Comparison of ENCODE assay signal across 25 cellular contexts in the genomic region with DNA sequence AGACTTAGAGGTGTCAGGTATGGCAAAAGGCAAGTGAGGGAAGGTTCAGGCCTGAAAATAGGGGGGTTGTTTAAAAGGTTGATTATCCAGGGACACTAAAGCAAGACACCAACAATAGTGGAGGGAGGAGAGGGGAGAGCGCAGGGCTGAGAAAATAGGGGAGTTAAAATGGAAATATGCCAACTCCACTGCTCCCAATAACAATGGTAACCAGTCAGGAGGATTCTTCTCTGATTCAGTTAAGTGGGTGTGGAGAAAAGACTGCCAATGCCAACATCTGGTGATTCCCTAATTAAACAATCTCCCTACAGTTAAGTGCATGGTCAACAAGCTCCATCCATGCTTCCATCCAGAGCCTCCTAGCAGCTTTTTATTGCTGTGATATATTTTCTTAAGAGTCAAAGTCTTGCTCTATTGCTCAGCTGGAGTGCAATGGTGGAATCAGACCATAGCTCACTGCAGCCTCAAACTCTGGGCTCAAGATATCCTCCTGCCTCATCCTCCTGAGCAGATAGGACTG.
DNase-seq lines count a peak whose midpoint lies in the region; ATAC-seq, FAIRE-seq and TF ChIP-seq lines count a peak whose summit lies in the region.
"Had no signal": no experiment of that assay in that cellular context is flagged by ENCODE, and none has a peak within 500 bp of the region (broad histone marks: within the 10 kb centered on the region; RNA-seq: fewer than 3 reads in every experiment).

No MANE protein-coding gene starts in this region.

- no peaks in the 10 kb centered on the region for H3K9me3 ChIP-seq in HepG2 (ENCODE audit: low read length)
- no peaks in the 10 kb centered on the region for H3K9me3 ChIP-seq in pancreas
- H3K9me3 ChIP-seq: Caco-2, heart right ventricle, psoas muscle, upper lobe of left lung had no signal

- H2AFZ ChIP-seq in HepG2 (ENCODE audit: low read length) = no peak overlapping the region

- H3K4me1 ChIP-seq in HepG2 (ENCODE audit: insufficient read depth, low read length) (no peaks in the 10 kb centered on the region), pancreas (peaks cover 0 to 9% (median 6%) of the 10 kb centered on the region in 3 donors)
- H3K4me1 ChIP-seq: Caco-2, upper lobe of left lung had no signal

- intact Hi-C loops in natural killer cell (cut with micrococcal nuclease) = no loop called here
- intact Hi-C loops in HepG2 (cut with micrococcal nuclease; ENCODE audit: unreplicated experiment) = no loop called here
- intact Hi-C loops in pancreas (cut with DNase I) = no loop called here

- H3K27ac ChIP-seq in HepG2 (ENCODE audit: extremely low read length, insufficient read depth, low read length) (no peak overlapping the region), pancreas (no peak overlapping the region)
- H3K27ac ChIP-seq: coronary artery, heart right ventricle, psoas muscle, upper lobe of left lung had no signal

- H3K4me3 ChIP-seq in HepG2 (replicated peaks in 1 of 3; ENCODE audit: insufficient read depth in 1 of 3, low read depth in 2 of 3, low read length in 3 of 3) (no peak overlapping the region), pancreas (no peak overlapping the region)
- H3K4me3 ChIP-seq: coronary artery, heart right ventricle, psoas muscle, upper lobe of left lung had no signal

- in situ Hi-C loops in HepG2 (cut with HindIII; ENCODE audit: extremely low pct_ligation_motif_present, low pct_unique_long_range_greater_than_20kb) = no loop called here

- H3K36me3 ChIP-seq in HepG2 (replicated peaks in 1 of 2; ENCODE audit: control insufficient read depth in 1 of 2, insufficient read depth in 2 of 2, low read length in 2 of 2) (no peaks in the 10 kb centered on the region), pancreas (no peaks in the 10 kb centered on the region)
- H3K36me3 ChIP-seq: heart right ventricle, upper lobe of left lung had no signal

- POLR2A ChIA-PET in HepG2 (lab: Yijun Ruan, JAX) = no interaction called here

- peak overlapping the region; percentile 45 for H3K4me3 Mint-ChIP-seq in natural killer cell
- H3K4me3 Mint-ChIP-seq: activated CD8-positive, alpha-beta T cell treated with anti-CD3 and anti-CD28 coated beads, Interleukin-2, amount 10 ng/mL, durations not matched to agents 7 days and 5 days; activated naive CD8-positive, alpha-beta T cell; memory B cell; stimulated activated naive B cell treated with anti-CD40 and anti-IgM and Interleukin-4, amounts not matched to agents 10 μg/mL and 1 μg/mL and 100 μg/mL, for 72 hours; T-helper 2 cell treated with Interferon-gamma antibody and Interleukin-4, amounts not matched to agents 5 μg/mL and 100 μg/mL, for 36 hours had no signal

- TF ChIP-seq EP300 in HepG2 (IDR thresholded peaks at IDR 0.05; ENCODE audit: low read depth in 2 of 2, low read length in 2 of 2) (no peak), HepG2 (CRISPR knock-in tag; IDR thresholded peaks at IDR 0.05; ENCODE audit: borderline replicate concordance) (no peak)

- H3K79me2 ChIP-seq in HepG2 (ENCODE audit: insufficient read depth, low read length) = no peaks in the 10 kb centered on the region

- peaks cover 0 to 14% of the 10 kb centered on the region in 2 experiments; a peak in 2 of 5 replicates for H3K27me3 ChIP-seq in HepG2 (ENCODE audit: control insufficient read depth in 1 of 2, insufficient read depth in 2 of 2, low read length in 2 of 2)
- no peaks in the 10 kb centered on the region for H3K27me3 ChIP-seq in pancreas
- H3K27me3 ChIP-seq: heart right ventricle, upper lobe of left lung had no signal

- no peaks in the 10 kb centered on the region for H3K36me3 Mint-ChIP-seq in natural killer cell

- no peaks in the 10 kb centered on the region for H3K9me3 Mint-ChIP-seq in natural killer cell
- H3K9me3 Mint-ChIP-seq: activated T-helper 2 cell treated with anti-CD3 and anti-CD28 coated beads, Interferon-gamma antibody, Interleukin-2, Interleukin-4, amounts not matched to agents 10 μg/mL and 5 μg/mL and 100 μg/mL, durations not matched to agents 14 hours and 24 hours and 36 hours; memory B cell; stimulated activated naive B cell treated with anti-CD40 and anti-IgM and Interleukin-4, amounts not matched to agents 10 μg/mL and 1 μg/mL and 100 μg/mL, for 72 hours; T-helper 2 cell treated with Interferon-gamma antibody and Interleukin-4, amounts not matched to agents 5 μg/mL and 100 μg/mL, for 36 hours had no signal

- FAIRE-seq in HepG2 (lab: Jason Lieb, UNC) (no peak), pancreas (lab: Jason Lieb, UNC) (no peak)
- FAIRE-seq: GM12892 had no signal

- H3K4me1 Mint-ChIP-seq in natural killer cell = peaks cover 89% of the 10 kb centered on the region in 2 donors

- no peaks in the 10 kb centered on the region for H3K27me3 Mint-ChIP-seq in natural killer cell (ENCODE audit: low read depth in 2 of 2)
- H3K27me3 Mint-ChIP-seq: activated naive CD8-positive, alpha-beta T cell; memory B cell; stimulated activated naive B cell treated with anti-CD40 and anti-IgM and Interleukin-4, amounts not matched to agents 10 μg/mL and 1 μg/mL and 100 μg/mL, for 72 hours had no signal

- no peak for TF ChIP-seq CTCF in natural killer cell (IDR thresholded peaks at IDR 0.05)
- no peak for TF ChIP-seq CTCF in GM20000 (IDR thresholded peaks at IDR 0.05; ENCODE audit: extremely low read depth, missing control alignments)
- TF ChIP-seq CTCF in HepG2 (CRISPR knock-in tag; IDR thresholded peaks at IDR 0.05) = no peak
- TF ChIP-seq CTCF in pancreas (IDR thresholded peaks at IDR 0.05) = no peak

- CTCF ChIA-PET in HepG2 (lab: Yijun Ruan, JAX; ENCODE audit: low intra/inter-chr PET ratio, low total read pairs) = no interaction called here

- ATAC-seq in natural killer cell = no peak
- no peak for ATAC-seq in HepG2
- ATAC-seq in pancreas = no peak
- ATAC-seq: activated CD8-positive, alpha-beta T cell treated with anti-CD3 and anti-CD28 coated beads, Interleukin-2, amount 10 ng/mL, durations not matched to agents 7 days and 5 days; heart right ventricle; left cardiac atrium; PC-3; psoas muscle; stimulated activated naive B cell treated with anti-CD40 and anti-IgM and Interleukin-4, amounts not matched to agents 10 μg/mL and 1 μg/mL and 100 μg/mL, for 72 hours had no signal

- no peak for TF ChIP-seq RAD21 in HepG2 (CRISPR knock-in tag; IDR thresholded peaks at IDR 0.05)

- H4K20me1 ChIP-seq in HepG2 (ENCODE audit: insufficient read depth, low read length) = no peaks in the 10 kb centered on the region

- peak overlapping the region; percentile 84 to 85 for H3K27ac Mint-ChIP-seq in natural killer cell
- H3K27ac Mint-ChIP-seq: activated CD8-positive, alpha-beta T cell treated with anti-CD3 and anti-CD28 coated beads, Interleukin-2, amount 10 ng/mL, durations not matched to agents 7 days and 5 days; activated naive CD8-positive, alpha-beta T cell; activated T-helper 2 cell treated with anti-CD3 and anti-CD28 coated beads, Interferon-gamma antibody, Interleukin-2, Interleukin-4, amounts not matched to agents 10 μg/mL and 5 μg/mL and 100 μg/mL, durations not matched to agents 14 hours and 24 hours and 36 hours; memory B cell; stimulated activated naive B cell treated with anti-CD40 and anti-IgM and Interleukin-4, amounts not matched to agents 10 μg/mL and 1 μg/mL and 100 μg/mL, for 72 hours; T-helper 2 cell treated with Interferon-gamma antibody and Interleukin-4, amounts not matched to agents 5 μg/mL and 100 μg/mL, for 36 hours had no signal

- 0% methylated on average over 1 of the region's 1 CpG for WGBS in HepG2 (ENCODE audit: low lambda C conversion rate)
- 100% methylated on average over 1 of the region's 1 CpG for WGBS in pancreas, 2 donors

- no TSS peak for BruUV-seq in HepG2 (replicated peaks; lab: Mats Ljungman, UMichigan)

- no peak overlapping the region for H3K9ac ChIP-seq in HepG2 (ENCODE audit: insufficient read depth, low read depth, low read length)

- DNase-seq in DMS79 treated with DMSO at 0.1 percent for 48 hours (lab: John Stamatoyannopoulos, UW) (peak; percentile 41), NCI-H2081 (lab: John Stamatoyannopoulos, UW) (peak; percentile 12 to 72), NCI-H748 treated with DMSO at 0.1 percent for 48 hours (lab: John Stamatoyannopoulos, UW) (peak; percentile 84), natural killer cell (no peak), GM20000 (ENCODE audit: low spot score) (no peak), HepG2 (ENCODE audit: low spot score) (no peak), pancreas (no peak)
- DNase-seq: activated CD8-positive, alpha-beta T cell treated with anti-CD3 and anti-CD28 coated beads, Interleukin-2, amount 10 ng/mL, durations not matched to agents 7 days and 5 days; anterior cingulate cortex; Caco-2; foreskin fibroblast; GOT3; heart right ventricle; left cardiac atrium; PC-3; psoas muscle; stimulated activated CD4-positive, alpha-beta T cell treated with anti-CD3 and anti-CD28 coated beads, Interleukin-4, amount 100 ng/mL, for 4 hours; stimulated activated naive B cell treated with anti-CD40 and anti-IgM and Interleukin-4, amounts not matched to agents 10 μg/mL and 1 μg/mL and 100 μg/mL, for 72 hours; upper lobe of left lung had no signal

- no peak overlapping the region for H3K4me2 ChIP-seq in HepG2 (ENCODE audit: low read depth, low read length)

- no peak for TF ChIP-seq POLR2A in HepG2 (IDR thresholded peaks at IDR 0.05; ENCODE audit: insufficient read depth in 1 of 2, low read depth in 2 of 2, low read length in 2 of 2)

TF ChIP-seq in HepG2, 621 proteins besides CTCF, POLR2A, EP300 and RAD21:
- no peak for TF ChIP-seq NFKB2 (CRISPR knock-in tag; IDR thresholded peaks at IDR 0.05; ENCODE audit: borderline replicate concordance)
- no peak for TF ChIP-seq ZSCAN9 (CRISPR knock-in tag; IDR thresholded peaks at IDR 0.05; ENCODE audit: borderline replicate concordance)
- TF ChIP-seq ZNF577 (CRISPR knock-in tag; IDR thresholded peaks at IDR 0.05; ENCODE audit: borderline replicate concordance, low read depth) = no peak
- no peak for TF ChIP-seq ARID2 (CRISPR knock-in tag; IDR thresholded peaks at IDR 0.05; ENCODE audit: borderline replicate concordance)

Comparison
In these comparisons a context has a peak if more than half of its experiments do, and no peak if none do; other contexts are left out.
1. DNase-seq: peak in DMS79 treated with DMSO at 0.1 percent for 48 hours (single experiment), NCI-H2081 (2 of 2) and NCI-H748 treated with DMSO at 0.1 percent for 48 hours (single experiment); none in natural killer cell (single experiment), GM20000 (single experiment), HepG2 (single experiment) and pancreas (0 of 6).